10 cellular contexts compared by ENCODE assay signal in genomic region chr22:37266581-37267127, GRCh38. TPM values are rescaled to one million over a fixed set of nuclear protein-coding genes. Genes with fewer than 3 reads are reported as not detected.
DNase-seq lines count a peak whose midpoint lies in the region; ATAC-seq, FAIRE-seq and TF ChIP-seq lines count a peak whose summit lies in the region.
"Had no signal": no experiment of that assay in that cellular context is flagged by ENCODE, and none has a peak within 500 bp of the region (broad histone marks: within the 10 kb centered on the region; RNA-seq: fewer than 3 reads in every experiment).

No MANE protein-coding gene starts in this region.

- no peak overlapping the region for H3K4me3 ChIP-seq in keratinocyte (ENCODE audit: control insufficient read depth in 2 of 3, extremely low read depth in 1 of 3, insufficient read depth in 2 of 3, low read depth in 1 of 3, low read length in 3 of 3)
- H3K4me3 ChIP-seq in upper lobe of left lung: peak overlapping the region in 3 of 4 donors; percentile 27 to 53 (median 42)
- no peak overlapping the region for H3K4me3 ChIP-seq in mesendoderm (ENCODE audit: low read length)

- TF ChIP-seq POLR2A in upper lobe of left lung (IDR thresholded peaks at IDR 0.05): no peak

- WGBS in upper lobe of left lung, 2 donors: 34 to 51% methylated on average over 18 of the region's 18 CpGs
- WGBS in mesendoderm (ENCODE audit: extremely low coverage, insufficient coverage, low lambda C conversion rate): no CpG with 5 or more reads among the region's 18 CpGs

- H2BK5ac ChIP-seq in mesendoderm (ENCODE audit: low read length): no peak overlapping the region

- H3K79me2 ChIP-seq in keratinocyte (ENCODE audit: control insufficient read depth, insufficient read depth, low read length) (no peaks in the 10 kb centered on the region), mesendoderm (ENCODE audit: control insufficient read depth, insufficient read depth, low read length) (no peaks in the 10 kb centered on the region)

- peaks cover 59% of the 10 kb centered on the region for H3K27me3 Mint-ChIP-seq in activated naive CD4-positive, alpha-beta T cell treated with anti-CD3 and anti-CD28 coated beads, Interleukin-2, amount 10 ng/mL, durations not matched to agents 7 days and 5 days
- H3K27me3 Mint-ChIP-seq in activated CD8-positive, alpha-beta T cell treated with anti-CD3 and anti-CD28 coated beads, Interleukin-2, amount 10 ng/mL, durations not matched to agents 7 days and 5 days (ENCODE audit: low read depth): peaks cover 10% of the 10 kb centered on the region

- H3K27ac Mint-ChIP-seq in activated naive CD4-positive, alpha-beta T cell treated with anti-CD3 and anti-CD28 coated beads, Interleukin-2, amount 10 ng/mL, durations not matched to agents 7 days and 5 days: peak overlapping the region; percentile 73
- H3K27ac Mint-ChIP-seq in activated CD8-positive, alpha-beta T cell treated with anti-CD3 and anti-CD28 coated beads, Interleukin-2, amount 10 ng/mL, durations not matched to agents 7 days and 5 days: peak overlapping the region; percentile 86

- TF ChIP-seq CTCF in keratinocyte (optimal IDR thresholded peaks at IDR 0.05 in 1 of 3, IDR thresholded peaks at IDR 0.05 in 1 of 3, conservative IDR thresholded peaks at IDR 0.05 in 1 of 3; ENCODE audit: extremely low read depth in 1 of 3, insufficient read depth in 2 of 3, low read length in 3 of 3): no peak
- no peak for TF ChIP-seq CTCF in upper lobe of left lung (IDR thresholded peaks at IDR 0.05)

- H3K9ac ChIP-seq in keratinocyte (ENCODE audit: control insufficient read depth, extremely low read depth, insufficient read depth, low read length) (no peak overlapping the region), mesendoderm (ENCODE audit: low read length) (no peak overlapping the region)

- H3K9me3 Mint-ChIP-seq in activated naive CD4-positive, alpha-beta T cell treated with anti-CD3 and anti-CD28 coated beads, Interleukin-2, amount 10 ng/mL, durations not matched to agents 7 days and 5 days: peaks cover 16% of the 10 kb centered on the region
- peaks cover 5% of the 10 kb centered on the region for H3K9me3 Mint-ChIP-seq in activated CD8-positive, alpha-beta T cell treated with anti-CD3 and anti-CD28 coated beads, Interleukin-2, amount 10 ng/mL, durations not matched to agents 7 days and 5 days (ENCODE audit: insufficient read depth)

- H3K4me2 ChIP-seq in keratinocyte (ENCODE audit: control insufficient read depth, extremely low read depth, insufficient read depth, low read depth, low read length) (peak overlapping the region; percentile 82), mesendoderm (ENCODE audit: low read length) (no peak overlapping the region)

- peaks cover 7% of the 10 kb centered on the region for H3K36me3 Mint-ChIP-seq in activated naive CD4-positive, alpha-beta T cell treated with anti-CD3 and anti-CD28 coated beads, Interleukin-2, amount 10 ng/mL, durations not matched to agents 7 days and 5 days
- H3K36me3 Mint-ChIP-seq in activated CD8-positive, alpha-beta T cell treated with anti-CD3 and anti-CD28 coated beads, Interleukin-2, amount 10 ng/mL, durations not matched to agents 7 days and 5 days (ENCODE audit: low read depth): peaks cover 6% of the 10 kb centered on the region

- TF ChIP-seq EP300 in upper lobe of left lung (IDR thresholded peaks at IDR 0.05): no peak

- no peaks in the 10 kb centered on the region for H3K79me1 ChIP-seq in mesendoderm (ENCODE audit: low read length)

- H3K56ac ChIP-seq in mesendoderm (ENCODE audit: low read length): no peak overlapping the region

- H3K36me3 ChIP-seq in keratinocyte (ENCODE audit: control insufficient read depth in 2 of 2, extremely low read depth in 1 of 2, insufficient read depth in 2 of 2, low read length in 2 of 2) (no peaks in the 10 kb centered on the region), upper lobe of left lung (no peaks in the 10 kb centered on the region), mesendoderm (ENCODE audit: control insufficient read depth, insufficient read depth, low read length) (no peaks in the 10 kb centered on the region)

- dilution Hi-C loops in keratinocyte (cut with MboI; ENCODE audit: extremely low pct_ligation_motif_present, low sequenced_read_pairs): no loop called here

- H3K4me1 ChIP-seq in keratinocyte (ENCODE audit: control insufficient read depth, extremely low read depth, insufficient read depth, low read length) (peaks cover 5% of the 10 kb centered on the region), upper lobe of left lung (peaks cover 9 to 23% (median 13%) of the 10 kb centered on the region in 4 donors), mesendoderm (ENCODE audit: control insufficient read depth, low read depth, low read length) (no peaks in the 10 kb centered on the region)

- no peak overlapping the region for H3K18ac ChIP-seq in mesendoderm (ENCODE audit: low read length)

- H3K4me3 Mint-ChIP-seq in activated naive CD4-positive, alpha-beta T cell treated with anti-CD3 and anti-CD28 coated beads, Interleukin-2, amount 10 ng/mL, durations not matched to agents 7 days and 5 days: peak overlapping the region; percentile 75
- peak overlapping the region; percentile 76 for H3K4me3 Mint-ChIP-seq in activated CD8-positive, alpha-beta T cell treated with anti-CD3 and anti-CD28 coated beads, Interleukin-2, amount 10 ng/mL, durations not matched to agents 7 days and 5 days

- no peak overlapping the region for H2AK5ac ChIP-seq in mesendoderm (ENCODE audit: low read length)

- no peaks in the 10 kb centered on the region for H3K9me1 ChIP-seq in keratinocyte (ENCODE audit: control insufficient read depth, extremely low read depth, insufficient read depth, low read length)

- no peak overlapping the region for H3K23ac ChIP-seq in mesendoderm (ENCODE audit: low read length)

- no peak overlapping the region for H3K27ac ChIP-seq in keratinocyte (ENCODE audit: control insufficient read depth, insufficient read depth, low read length)
- peak overlapping the region in 2 of 4 donors; percentile 79 to 80 for H3K27ac ChIP-seq in upper lobe of left lung
- no peak overlapping the region for H3K27ac ChIP-seq in mesendoderm (ENCODE audit: low read depth, low read length)

- DNase-seq in activated naive CD4-positive, alpha-beta T cell treated with anti-CD3 and anti-CD28 coated beads, Interleukin-2, amount 10 ng/mL, durations not matched to agents 7 days and 5 days: no peak
- DNase-seq in activated naive CD4-positive, alpha-beta T cell treated with anti-CD3 and anti-CD28 coated beads, Interleukin-2, amount 50 U/mL, for 16 hours: no peak
- no peak for DNase-seq in activated CD8-positive, alpha-beta T cell treated with anti-CD3 and anti-CD28 coated beads, Interleukin-2, amount 10 ng/mL, durations not matched to agents 7 days and 5 days
- DNase-seq in keratinocyte (ENCODE audit: low read depth, low spot score) (no peak), upper lobe of left lung (no peak), mesendoderm (no peak)
- no peak for DNase-seq in stimulated activated CD4-positive, alpha-beta T cell treated with anti-CD3 and anti-CD28 coated beads, Interleukin-4, amount 100 ng/mL, for 1 hour
- DNase-seq in NK-92 treated with Interleukin-12 subunit alpha and Interleukin-12 subunit beta, amount 100 ng/mL, for 24 hours (lab: John Stamatoyannopoulos, UW): no peak
- DNase-seq: COR-L47 had no signal

- H4K20me1 ChIP-seq in keratinocyte (ENCODE audit: control insufficient read depth, extremely low read depth, insufficient read depth, low read length): no peaks in the 10 kb centered on the region

- no peak overlapping the region for H2BK15ac ChIP-seq in mesendoderm (replicated peaks; ENCODE audit: low read depth)

- CTCF ChIA-PET in activated naive CD4-positive, alpha-beta T cell treated with anti-CD3 and anti-CD28 coated beads, Interleukin-2, amount 10 ng/mL, durations not matched to agents 7 days and 5 days (lab: Charles Lee): interaction anchor here (1.1 to 4.1 kb wide), 7 partner anchors 17 to 191 kb away, joined by 3 to 26 read pairs (median 17); no protein-coding TSS in a partner anchor
- CTCF ChIA-PET in activated CD8-positive, alpha-beta T cell treated with anti-CD3 and anti-CD28 coated beads, Interleukin-2, amount 10 ng/mL, durations not matched to agents 7 days and 5 days (lab: Charles Lee): interaction anchor here (0.7 to 4.9 kb wide), 13 partner anchors 7 to 295 kb away, joined by 3 to 29 read pairs (median 4); partner anchors contain the start of gene RAC2

- POLR2A ChIA-PET in activated CD8-positive, alpha-beta T cell treated with anti-CD3 and anti-CD28 coated beads, Interleukin-2, amount 10 ng/mL, durations not matched to agents 7 days and 5 days (lab: Charles Lee): interaction anchor here (1.1 to 2.0 kb wide), 3 partner anchors 16 to 24 kb away, joined by 4 to 12 read pairs (median 6); partner anchors contain the start of genes CYTH4 and RAC2

- H4K8ac ChIP-seq in mesendoderm (ENCODE audit: low read depth, low read length): no peak overlapping the region

- no peak overlapping the region for H2BK120ac ChIP-seq in mesendoderm (ENCODE audit: low read depth, low read length)

- H4K5ac ChIP-seq in mesendoderm (ENCODE audit: low read length): no peak overlapping the region

- no peak overlapping the region for H2AFZ ChIP-seq in keratinocyte (ENCODE audit: control insufficient read depth, low read length)

- H3K4me1 Mint-ChIP-seq in activated naive CD4-positive, alpha-beta T cell treated with anti-CD3 and anti-CD28 coated beads, Interleukin-2, amount 10 ng/mL, durations not matched to agents 7 days and 5 days: peaks cover 26% of the 10 kb centered on the region
- H3K4me1 Mint-ChIP-seq in activated CD8-positive, alpha-beta T cell treated with anti-CD3 and anti-CD28 coated beads, Interleukin-2, amount 10 ng/mL, durations not matched to agents 7 days and 5 days (ENCODE audit: low read depth): peaks cover 35% of the 10 kb centered on the region

- H3K9me3 ChIP-seq in keratinocyte (ENCODE audit: control insufficient read depth, low read depth, low read length) (peaks cover 9% of the 10 kb centered on the region), upper lobe of left lung (peaks cover 0 to 13% (median 7%) of the 10 kb centered on the region in 4 donors)

- no peak overlapping the region for H3K4ac ChIP-seq in mesendoderm (ENCODE audit: low read depth, low read length)

- peak; percentile 12 for ATAC-seq in activated CD8-positive, alpha-beta T cell treated with anti-CD3 and anti-CD28 coated beads, Interleukin-2, amount 10 ng/mL, durations not matched to agents 7 days and 5 days
- ATAC-seq in upper lobe of left lung (ENCODE audit: low FRiP score in 2 of 2): peak; percentile 20 to 42

- FAIRE-seq in keratinocyte (lab: Jason Lieb, UNC): no peak

- H3K27me3 ChIP-seq in keratinocyte (ENCODE audit: control insufficient read depth, extremely low read depth, insufficient read depth, low read length) (peaks cover 17% of the 10 kb centered on the region), upper lobe of left lung (no peaks in the 10 kb centered on the region), mesendoderm (ENCODE audit: insufficient read depth, low read length, poor library complexity) (no peaks in the 10 kb centered on the region)

RNA-seq across cellular contexts. Expression of gene CYTH4, which starts 15.7 kb away (rescaled TPM):
- 100 to 1,000 TPM; 107 to 114 TPM for total RNA-seq in activated CD8-positive, alpha-beta T cell treated with anti-CD3 and anti-CD28 coated beads, Interleukin-2, amount 10 ng/mL, durations not matched to agents 7 days and 5 days
- 0.05 to 0.12 TPM (median 0.06 TPM) in 3 replicates for polyA plus RNA-seq in keratinocyte
- polyA plus RNA-seq in keratinocyte (2011; ENCODE audit: low read depth): not detected
- polyA plus RNA-seq in keratinocyte (2011; cell fraction: cytosol; rRNA removed): 0.02 TPM in 1 of 2 replicates, not detected in the other
- polyA plus RNA-seq in keratinocyte (2011; cell fraction: nucleus; rRNA removed): 0.09 TPM in 1 of 2 replicates, not detected in the other
- polyA plus RNA-seq in keratinocyte (2012; ENCODE audit: low replicate concordance): not detected in 2 replicates
- polyA minus RNA-seq in keratinocyte: not detected in 3 replicates
- polyA minus RNA-seq in keratinocyte (2011; cell fraction: cytosol; rRNA and poly(A)+ RNA removed): not detected
- polyA minus RNA-seq in keratinocyte (2011; cell fraction: nucleus; rRNA and poly(A)+ RNA removed): not detected in 2 replicates
- total RNA-seq in upper lobe of left lung: 10 to 100 TPM; 16.7 to 71.2 (median 44.7) TPM
- polyA plus RNA-seq in mesendoderm (2013, experiment 1 of 2): not detected
- polyA plus RNA-seq in mesendoderm (2013, experiment 2 of 2): not detected
- total RNA-seq: NCI-H460 had no signal

RNA-seq across cellular contexts. Expression of gene RAC2, which starts 22.6 kb away (rescaled TPM):
- 1,000 to 10,000 TPM; 1,167 to 1,252 TPM for total RNA-seq in activated CD8-positive, alpha-beta T cell treated with anti-CD3 and anti-CD28 coated beads, Interleukin-2, amount 10 ng/mL, durations not matched to agents 7 days and 5 days
- polyA plus RNA-seq in keratinocyte: 71.9 to 128 TPM (median 78.6 TPM) in 3 replicates
- 13.8 TPM for polyA plus RNA-seq in keratinocyte (2011; ENCODE audit: low read depth)
- 107 and 165 TPM in 2 replicates for polyA plus RNA-seq in keratinocyte (2011; cell fraction: cytosol; rRNA removed)
- polyA plus RNA-seq in keratinocyte (2011; cell fraction: nucleus; rRNA removed): 80.3 and 118 TPM in 2 replicates
- polyA plus RNA-seq in keratinocyte (2012; ENCODE audit: low replicate concordance): 55.6 and 168 TPM in 2 replicates
- polyA minus RNA-seq in keratinocyte: 69.1 to 336 TPM (median 108 TPM) in 3 replicates
- 111 TPM for polyA minus RNA-seq in keratinocyte (2011; cell fraction: cytosol; rRNA and poly(A)+ RNA removed)
- polyA minus RNA-seq in keratinocyte (2011; cell fraction: nucleus; rRNA and poly(A)+ RNA removed): 35.8 and 45.0 TPM in 2 replicates
- total RNA-seq in upper lobe of left lung: 100 to 1,000 TPM in 1 of 6 donors, 10 to 100 TPM in 5; 22.1 to 126 (median 65.2) TPM
- 4.6 TPM for polyA plus RNA-seq in mesendoderm (2013, experiment 1 of 2)
- 4.7 TPM for polyA plus RNA-seq in mesendoderm (2013, experiment 2 of 2)

RNA-seq across cellular contexts. Expression of gene SSTR3, which starts 54.4 kb away (rescaled TPM):
- total RNA-seq in activated CD8-positive, alpha-beta T cell treated with anti-CD3 and anti-CD28 coated beads, Interleukin-2, amount 10 ng/mL, durations not matched to agents 7 days and 5 days: 1 to 10 TPM; 3.5 to 3.6 TPM
- not detected in 3 replicates for polyA plus RNA-seq in keratinocyte
- polyA plus RNA-seq in keratinocyte (2011; ENCODE audit: low read depth): not detected
- polyA plus RNA-seq in keratinocyte (2011; cell fraction: cytosol; rRNA removed): not detected in 2 replicates
- polyA plus RNA-seq in keratinocyte (2011; cell fraction: nucleus; rRNA removed): not detected in 2 replicates
- polyA plus RNA-seq in keratinocyte (2012; ENCODE audit: low replicate concordance): not detected in 2 replicates
- not detected in 3 replicates for polyA minus RNA-seq in keratinocyte
- not detected for polyA minus RNA-seq in keratinocyte (2011; cell fraction: cytosol; rRNA and poly(A)+ RNA removed)
- not detected in 2 replicates for polyA minus RNA-seq in keratinocyte (2011; cell fraction: nucleus; rRNA and poly(A)+ RNA removed)
- under 1 TPM in 2 of 6 donors, not detected in 4; 0.06 to 0.13 TPM for total RNA-seq in upper lobe of left lung
- 0.03 TPM for polyA plus RNA-seq in mesendoderm (2013, experiment 1 of 2)
- 0.01 TPM for polyA plus RNA-seq in mesendoderm (2013, experiment 2 of 2)
- total RNA-seq: NCI-H460 had no signal

Comparison
In these comparisons a context has a peak if more than half of its experiments do, and no peak if none do; other contexts are left out.
1. H3K4me3 ChIP-seq: peak in upper lobe of left lung (3 of 4); none in keratinocyte (0 of 3) and mesendoderm (single experiment).
2. RNA of gene RAC2, which starts 22.6 kb away (total RNA-seq): 1,167 to 1,252 TPM in activated CD8-positive, alpha-beta T cell treated with anti-CD3 and anti-CD28 coated beads, Interleukin-2, amount 10 ng/mL, durations not matched to agents 7 days and 5 days; 22.1 to 126 TPM in upper lobe of left lung; every median in the first group is over 4 times any median in the second.